In the genomic region with DNA sequence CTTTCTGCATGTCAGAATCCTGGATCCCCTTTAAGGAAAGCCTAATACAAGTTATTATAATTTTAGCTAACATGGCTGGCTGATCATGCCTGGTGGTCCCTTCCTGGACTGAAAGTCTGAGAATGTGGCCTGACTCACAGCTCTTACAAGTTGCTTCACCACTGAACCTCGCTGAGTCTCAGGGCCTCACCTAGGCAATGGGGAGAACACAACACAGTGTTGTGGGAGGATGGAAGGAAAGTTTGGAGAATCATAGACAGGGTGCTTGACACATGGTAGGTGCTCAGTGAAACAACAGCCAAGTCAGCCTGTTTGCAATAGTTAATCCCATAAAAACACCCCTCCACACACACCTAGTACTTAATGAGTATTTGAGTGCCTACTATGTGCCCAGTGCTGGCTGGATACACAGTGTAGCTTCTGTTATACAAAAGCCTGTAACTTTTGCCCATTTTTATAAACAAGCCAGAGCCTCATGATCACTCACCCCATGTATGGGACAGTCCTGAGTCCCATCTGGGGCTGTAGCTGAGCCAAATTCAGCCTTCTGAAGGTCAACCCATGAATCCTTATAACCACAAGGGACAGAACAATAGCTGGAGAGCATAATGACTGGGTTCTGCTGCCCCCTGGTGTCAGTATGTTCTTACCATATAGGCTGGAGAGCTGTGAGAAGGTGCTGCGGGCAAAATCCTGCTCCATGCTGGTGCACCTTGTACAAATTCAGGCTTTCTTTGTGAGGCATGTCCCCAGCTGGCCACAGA, we compare ENCODE assay signal across 8 cellular contexts. TPM values are rescaled to one million over a fixed set of nuclear protein-coding genes. Genes with fewer than 3 reads are reported as not detected.
DNase-seq lines count a peak whose midpoint lies in the region; ATAC-seq and TF ChIP-seq lines count a peak whose summit lies in the region.

No MANE protein-coding gene starts in this region.

- no peak overlapping the region for H3K4me3 ChIP-seq in AG09309 (ENCODE audit: control insufficient read depth, low read depth, low read length)

- TF ChIP-seq CTCF in AG09309 (IDR thresholded peaks at IDR 0.05; ENCODE audit: control insufficient read depth, insufficient read depth, low read depth, low read length, missing control alignments), result peak; percentile 75

- ATAC-seq in GM18861 (IDR thresholded peaks at IDR 0.05; ENCODE audit: unreplicated experiment) (peak; percentile 69), HG03159 (IDR thresholded peaks at IDR 0.05; ENCODE audit: unreplicated experiment) (peak; percentile 72)

- H3K27ac ChIP-seq in layer of hippocampus (ENCODE audit: low read depth, low read length), result peak overlapping the region; percentile 66

- no peaks in the 10 kb centered on the region for H3K27me3 ChIP-seq in layer of hippocampus (ENCODE audit: control insufficient read depth, insufficient read depth, low read length)

- DNase-seq in AG09309 (ENCODE audit: low read depth), result peak; percentile 52
- peak; percentile 62 to 87 for DNase-seq in NCI-H524 (lab: John Stamatoyannopoulos, UW)
- peak; percentile 76 to 82 for DNase-seq in activated CD4-positive, alpha-beta T cell treated with anti-CD3 and anti-CD28 coated beads for 4 hours
- DNase-seq in cerebellum (ENCODE audit: low spot score), result peak; percentile 54
- peak; percentile 82 for DNase-seq in stimulated activated CD4-positive, alpha-beta T cell treated with anti-CD3 and anti-CD28 coated beads, Interleukin-4, amount 100 ng/mL, for 24 hours

RNA-seq across cellular contexts. Expression of a gene that starts 3.9 kb away (rescaled TPM):
- 55.9 TPM for total RNA-seq in cerebellum

RNA-seq across cellular contexts. Expression of a gene that starts 52.9 kb away (rescaled TPM):
- total RNA-seq in cerebellum, result not detected
